ENCODE assay signal across 10 cellular contexts in the genomic region with DNA sequence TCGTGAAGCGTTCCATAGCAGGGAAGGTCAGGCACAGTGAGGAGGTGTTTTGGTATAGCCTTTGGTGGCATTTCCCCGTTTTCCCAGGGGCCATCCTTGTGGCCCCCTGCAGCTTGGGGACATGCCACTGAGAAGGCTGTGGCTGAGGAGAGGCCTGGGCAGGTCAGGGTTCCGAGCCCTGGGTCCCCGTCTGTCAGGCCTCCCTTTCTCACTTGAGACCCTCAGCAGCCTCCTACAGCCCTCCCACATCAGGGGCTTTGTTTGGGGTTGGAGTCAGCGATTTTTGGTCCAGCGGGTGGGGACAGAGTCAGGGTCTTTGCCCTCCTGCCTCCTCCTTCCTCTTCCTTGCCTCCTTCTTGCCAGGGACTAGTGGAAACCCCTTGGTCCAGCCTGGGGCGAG. TPM values are rescaled to one million over a fixed set of nuclear protein-coding genes. Genes with fewer than 3 reads are reported as not detected.
DNase-seq lines count a peak whose midpoint lies in the region; ATAC-seq and TF ChIP-seq lines count a peak whose summit lies in the region.
"Had no signal": no experiment of that assay in that cellular context is flagged by ENCODE, and none has a peak within 500 bp of the region (broad histone marks: within the 10 kb centered on the region; RNA-seq: fewer than 3 reads in every experiment).

No MANE protein-coding gene starts in this region.

- ATAC-seq in stimulated activated naive CD8-positive, alpha-beta T cell treated with anti-CD3 and anti-CD28 coated beads, Interleukin-15, Interleukin-2, amounts not matched to agents 100 U/mL and 50 U/mL, for 24 hours, result no peak
- ATAC-seq in GM18498 (IDR thresholded peaks at IDR 0.05; ENCODE audit: unreplicated experiment) (no peak), HG03565 (IDR thresholded peaks at IDR 0.05; ENCODE audit: unreplicated experiment) (no peak)

- H3K4me3 ChIP-seq in neuronal stem cell (ENCODE audit: low read length in 2 of 2) (no peak overlapping the region), vagina (no peak overlapping the region)
- H3K4me3 ChIP-seq: HAP-1 had no signal

- H3K27ac ChIP-seq in caudate nucleus (ENCODE audit: low read depth, low read length) (peak overlapping the region; percentile 97), neuronal stem cell (replicated peaks; ENCODE audit: low read length) (no peak overlapping the region), vagina (peak overlapping the region; percentile 85)

- peak overlapping the region; percentile 63 for H3K27ac Mint-ChIP-seq in stimulated activated naive CD8-positive, alpha-beta T cell treated with anti-CD3 and anti-CD28 coated beads, Interleukin-15, Interleukin-2, amounts not matched to agents 100 ng/mL and 50 ng/mL, for 24 hours

- H3K18ac ChIP-seq in neuronal stem cell (ENCODE audit: low read length), result peak overlapping the region; percentile 1

- DNase-seq in stimulated activated naive CD8-positive, alpha-beta T cell treated with anti-CD3 and anti-CD28 coated beads, Interleukin-15, Interleukin-2, amounts not matched to agents 100 U/mL and 50 U/mL, for 24 hours, result no peak
- DNase-seq in caudate nucleus (lab: John Stamatoyannopoulos, UW), result no peak
- no peak for DNase-seq in neuronal stem cell (ENCODE audit: low spot score)
- DNase-seq in vagina (ENCODE audit: extremely low spot score in 2 of 2), result no peak
- no peak for DNase-seq in NCI-H82 treated with DMSO at 0.1 percent for 48 hours (lab: John Stamatoyannopoulos, UW; ENCODE audit: unreplicated experiment)
- DNase-seq: NCI-H226 had no signal

- no peak overlapping the region for H2AK5ac ChIP-seq in neuronal stem cell (ENCODE audit: low read depth, low read length)

- H2BK12ac ChIP-seq in neuronal stem cell (ENCODE audit: low read length), result no peak overlapping the region

- intact Hi-C loops in vagina (cut with DNase I), result no loop called here

- H3K4ac ChIP-seq in neuronal stem cell (ENCODE audit: low read length), result no peak overlapping the region

- no peak overlapping the region for H4K8ac ChIP-seq in neuronal stem cell (ENCODE audit: low read depth, low read length)

- H2BK5ac ChIP-seq in neuronal stem cell (ENCODE audit: low read length), result no peak overlapping the region

- no peaks in the 10 kb centered on the region for H3K9me3 ChIP-seq in neuronal stem cell (replicated peaks in 1 of 2; ENCODE audit: control insufficient read depth in 2 of 2, insufficient read depth in 1 of 2, low read depth in 1 of 2, low read length in 2 of 2)
- no peaks in the 10 kb centered on the region for H3K9me3 ChIP-seq in vagina
- H3K9me3 ChIP-seq: HAP-1 had no signal

- H3K4me1 ChIP-seq in neuronal stem cell (ENCODE audit: control insufficient read depth in 2 of 2, insufficient read depth in 1 of 2, low read depth in 1 of 2, low read length in 2 of 2), result peaks cover 48 to 57% of the 10 kb centered on the region in 2 donors
- H3K4me1 ChIP-seq in vagina, result peaks cover 75% of the 10 kb centered on the region

- no peak overlapping the region for H3K14ac ChIP-seq in neuronal stem cell (ENCODE audit: low read length)

- H3K4me2 ChIP-seq in neuronal stem cell (ENCODE audit: insufficient read depth, low read length, poor library complexity, severe bottlenecking), result no peak overlapping the region

- H3K4me3 Mint-ChIP-seq in stimulated activated naive CD8-positive, alpha-beta T cell treated with anti-CD3 and anti-CD28 coated beads, Interleukin-15, Interleukin-2, amounts not matched to agents 100 ng/mL and 50 ng/mL, for 24 hours, result peak overlapping the region; percentile 67

- no peak overlapping the region for H3K23ac ChIP-seq in neuronal stem cell (ENCODE audit: low read depth, low read length, poor library complexity)

- no peaks in the 10 kb centered on the region for H3K79me1 ChIP-seq in neuronal stem cell (ENCODE audit: low read depth, low read length)

- no peaks in the 10 kb centered on the region for H3K36me3 ChIP-seq in neuronal stem cell (replicated peaks in 1 of 2; ENCODE audit: control insufficient read depth in 2 of 2, insufficient read depth in 2 of 2, low read length in 2 of 2)
- H3K36me3 ChIP-seq in vagina, result peaks cover 0 to 17% of the 10 kb centered on the region in 2 donors

- H2AFZ ChIP-seq in neuronal stem cell (ENCODE audit: low read length), result peak overlapping the region; percentile 12

- no peaks in the 10 kb centered on the region for H3K27me3 Mint-ChIP-seq in stimulated activated naive CD8-positive, alpha-beta T cell treated with anti-CD3 and anti-CD28 coated beads, Interleukin-15, Interleukin-2, amounts not matched to agents 100 ng/mL and 50 ng/mL, for 24 hours

- H3K9me3 Mint-ChIP-seq in stimulated activated naive CD8-positive, alpha-beta T cell treated with anti-CD3 and anti-CD28 coated beads, Interleukin-15, Interleukin-2, amounts not matched to agents 100 ng/mL and 50 ng/mL, for 24 hours, result no peaks in the 10 kb centered on the region

- no peak for TF ChIP-seq CTCF in vagina (IDR thresholded peaks at IDR 0.05)

- H3K27me3 ChIP-seq in neuronal stem cell (ENCODE audit: control insufficient read depth in 3 of 3, insufficient read depth in 3 of 3, low read depth in 1 of 3, low read length in 3 of 3) (no peaks in the 10 kb centered on the region), vagina (no peaks in the 10 kb centered on the region)

- WGBS in neuronal stem cell (ENCODE audit: extremely low coverage in 2 of 2, insufficient read length in 2 of 2, insufficient replicate concordance in 1 of 2), 2 donors, result no CpG with 5 or more reads among the region's 8 CpGs

- H3K4me1 Mint-ChIP-seq in stimulated activated naive CD8-positive, alpha-beta T cell treated with anti-CD3 and anti-CD28 coated beads, Interleukin-15, Interleukin-2, amounts not matched to agents 100 ng/mL and 50 ng/mL, for 24 hours (ENCODE audit: low read depth), result peaks cover 93% of the 10 kb centered on the region

- no peak overlapping the region for H3K9ac ChIP-seq in neuronal stem cell (ENCODE audit: low read depth, low read length, poor library complexity)

- no peak overlapping the region for H2BK120ac ChIP-seq in neuronal stem cell (ENCODE audit: low read depth, low read length)

- no peak overlapping the region for H2BK15ac ChIP-seq in neuronal stem cell (ENCODE audit: low read length)

- H3K36me3 Mint-ChIP-seq in stimulated activated naive CD8-positive, alpha-beta T cell treated with anti-CD3 and anti-CD28 coated beads, Interleukin-15, Interleukin-2, amounts not matched to agents 100 ng/mL and 50 ng/mL, for 24 hours (ENCODE audit: low read depth), result peaks cover 7% of the 10 kb centered on the region

- H4K91ac ChIP-seq in neuronal stem cell (ENCODE audit: low read depth, low read length, poor library complexity), result no peak overlapping the region

- TF ChIP-seq POLR2A in vagina (IDR thresholded peaks at IDR 0.05), result no peak

RNA-seq across cellular contexts. Expression of gene LDLRAP1, which starts 22.2 kb away (rescaled TPM):
- polyA plus RNA-seq in neuronal stem cell (2013, experiment 1 of 2), result 5.0 TPM
- 5.4 TPM for polyA plus RNA-seq in neuronal stem cell (2013, experiment 2 of 2)
- 22.3 TPM for total RNA-seq in vagina

RNA-seq across cellular contexts. Expression of gene MAN1C1, which starts 51.0 kb away (rescaled TPM):
- 7.3 TPM for polyA plus RNA-seq in neuronal stem cell (2013, experiment 1 of 2)
- 7.1 TPM for polyA plus RNA-seq in neuronal stem cell (2013, experiment 2 of 2)
- total RNA-seq in vagina, result 31.4 TPM
